ENCODE assay signal across 25 cellular contexts in genomic region chr1:209157514-209158285, GRCh38.
DNase-seq lines count a peak whose midpoint lies in the region; ATAC-seq and TF ChIP-seq lines count a peak whose summit lies in the region.
"Had no signal": no experiment of that assay in that cellular context is flagged by ENCODE, and none has a peak within 500 bp of the region (broad histone marks: within the 10 kb centered on the region; RNA-seq: fewer than 3 reads in every experiment).

No MANE protein-coding gene starts in this region.

- WGBS in esophagus muscularis mucosa = 61% methylated on average over 5 of the region's 5 CpGs

- intact Hi-C loops in esophagus muscularis mucosa (cut with DNase I) = no loop called here

- H3K4me3 ChIP-seq in HUES6 (ENCODE audit: low read depth, low read length) (peak overlapping the region; percentile 11; the same call in 1 of the 2 replicates), H7 (ENCODE audit: insufficient read depth, low read depth, low read length) (no peak overlapping the region), esophagus muscularis mucosa (no peak overlapping the region)
- H3K4me3 ChIP-seq: prostate gland, right lobe of liver, uterus had no signal

- peak; percentile 83 for ATAC-seq in WTC11
- ATAC-seq in HG02623 (IDR thresholded peaks at IDR 0.05; ENCODE audit: unreplicated experiment) = no peak
- ATAC-seq: activated naive CD4-positive, alpha-beta T cell treated with anti-CD3 and anti-CD28 coated beads, Interleukin-2, amount 50 U/mL, for 72 hours; right lobe of liver; stimulated activated naive CD8-positive, alpha-beta T cell treated with anti-CD3 and anti-CD28 coated beads, Interleukin-15, amount 100 ng/mL, for 72 hours had no signal

- TF ChIP-seq POLR2A in esophagus muscularis mucosa (IDR thresholded peaks at IDR 0.05; ENCODE audit: low read depth) = no peak

- peaks cover 76% of the 10 kb centered on the region for H3K4me1 Mint-ChIP-seq in WTC11
- H3K4me1 Mint-ChIP-seq: naive B cell; stimulated activated naive CD8-positive, alpha-beta T cell treated with anti-CD3 and anti-CD28 coated beads, Interleukin-15, amount 100 ng/mL, for 72 hours had no signal

- peak overlapping the region; percentile 14 for H3K4me3 Mint-ChIP-seq in WTC11
- H3K4me3 Mint-ChIP-seq: CD4-positive, alpha-beta T cell; naive B cell; stimulated activated naive CD8-positive, alpha-beta T cell treated with anti-CD3 and anti-CD28 coated beads, Interleukin-15, amount 100 ng/mL, for 72 hours had no signal

- H3K36me3 ChIP-seq in HUES6 (ENCODE audit: control insufficient read depth, insufficient read depth, low read length) (no peaks in the 10 kb centered on the region), H7 (replicated peaks; ENCODE audit: control insufficient read depth, insufficient read depth, low read length) (no peaks in the 10 kb centered on the region), esophagus muscularis mucosa (no peaks in the 10 kb centered on the region)
- H3K36me3 ChIP-seq: prostate gland, right lobe of liver, uterus, WERI-Rb-1 had no signal

- H3K9me3 ChIP-seq in HUES6 (ENCODE audit: control insufficient read depth, insufficient read depth, low read depth, low read length) (no peaks in the 10 kb centered on the region), esophagus muscularis mucosa (no peaks in the 10 kb centered on the region)
- H3K9me3 ChIP-seq: prostate gland, right lobe of liver, uterus had no signal

- H3K27ac Mint-ChIP-seq in WTC11 = peak overlapping the region; percentile 75
- H3K27ac Mint-ChIP-seq: activated naive CD4-positive, alpha-beta T cell treated with anti-CD3 and anti-CD28 coated beads, Interleukin-2, amount 50 U/mL, for 72 hours; CD4-positive, alpha-beta T cell; naive B cell; stimulated activated naive CD8-positive, alpha-beta T cell treated with anti-CD3 and anti-CD28 coated beads, Interleukin-15, amount 100 ng/mL, for 72 hours had no signal

- peak overlapping the region; percentile 2 for H3K9ac ChIP-seq in HUES6 (ENCODE audit: low read length)

- no peak for TF ChIP-seq EP300 in esophagus muscularis mucosa (IDR thresholded peaks at IDR 0.05)

- H3K27ac ChIP-seq in HUES6 (ENCODE audit: low read depth, low read length) = peak overlapping the region; percentile 45; the same call in 1 of the 2 replicates
- no peak overlapping the region for H3K27ac ChIP-seq in esophagus muscularis mucosa (replicated peaks in 1 of 4)
- H3K27ac ChIP-seq: HL-60, prostate gland, right lobe of liver, uterus, WERI-Rb-1 had no signal

- H3K27me3 ChIP-seq in HUES6 (ENCODE audit: control insufficient read depth, insufficient read depth, low read length) (no peaks in the 10 kb centered on the region), H7 (ENCODE audit: control insufficient read depth, insufficient read depth, low read length) (no peaks in the 10 kb centered on the region; the same call in 1 of the 2 replicates), esophagus muscularis mucosa (peaks cover 0 to 5% (median 0%) of the 10 kb centered on the region in 4 donors)
- H3K27me3 ChIP-seq: right lobe of liver, uterus had no signal

- POLR2A ChIA-PET in WTC11 (lab: Charles Lee) = interaction anchor here (0.8 kb wide), 1 partner anchor 8 kb away, joined by 3 read pairs; no protein-coding TSS in a partner anchor

- TF ChIP-seq CTCF in WTC11 (IDR thresholded peaks at IDR 0.05) = no peak
- no peak for TF ChIP-seq CTCF in esophagus muscularis mucosa (IDR thresholded peaks at IDR 0.05)

- CTCF ChIA-PET in WTC11 (lab: Charles Lee) = interaction anchor here (0.5 to 2.1 kb wide), 3 partner anchors 50 to 392 kb away, joined by 4 to 9 read pairs (median 6); no protein-coding TSS in a partner anchor

- H3K4me1 ChIP-seq in HUES6 (ENCODE audit: control insufficient read depth, insufficient read depth, low read length) (peaks cover 47% of the 10 kb centered on the region), esophagus muscularis mucosa (peaks cover 0 to 5% (median 0%) of the 10 kb centered on the region in 4 donors)
- H3K4me1 ChIP-seq: prostate gland, right lobe of liver, uterus had no signal

- DNase-seq in DMS 273 treated with DMSO at 0.1 percent for 48 hours (lab: John Stamatoyannopoulos, UW) (peak; percentile 29), WTC11 (ENCODE audit: low spot score) (peak; percentile 33), iPS-NIHi11 (ENCODE audit: low spot score) (peak; percentile 18), H7 (no peak), esophagus muscularis mucosa (ENCODE audit: extremely low spot score) (no peak)
- no peak for DNase-seq in stimulated activated CD4-positive, alpha-beta T cell treated with anti-CD3 and anti-CD28 coated beads, Interleukin-4, amount 100 ng/mL, for 1 hour
- DNase-seq: activated CD4-positive, alpha-beta T cell treated with anti-CD3 and anti-CD28 coated beads for 48 hours; activated effector memory CD4-positive, alpha-beta T cell treated with Interleukin-2 at 50 U/mL for 16 hours; CD4-positive, alpha-beta T cell; Kasumi-1; midbrain; naive B cell; NCI-H146; occipital lobe; right lobe of liver; SHP77 treated with DMSO at 0.1 percent for 48 hours; stimulated activated naive CD8-positive, alpha-beta T cell treated with anti-CD3 and anti-CD28 coated beads, Interleukin-15, amount 100 ng/mL, for 72 hours; T1000; uterus; WERI-Rb-1 had no signal

- no peaks in the 10 kb centered on the region for H3K9me3 Mint-ChIP-seq in WTC11
- H3K9me3 Mint-ChIP-seq: activated naive CD4-positive, alpha-beta T cell treated with anti-CD3 and anti-CD28 coated beads, Interleukin-2, amount 50 U/mL, for 72 hours; CD4-positive, alpha-beta T cell; naive B cell; stimulated activated naive CD8-positive, alpha-beta T cell treated with anti-CD3 and anti-CD28 coated beads, Interleukin-15, amount 100 ng/mL, for 72 hours had no signal

- H3K36me3 Mint-ChIP-seq in WTC11 = no peaks in the 10 kb centered on the region
- H3K36me3 Mint-ChIP-seq: activated naive CD4-positive, alpha-beta T cell treated with anti-CD3 and anti-CD28 coated beads, Interleukin-2, amount 50 U/mL, for 72 hours; naive B cell had no signal

- no peaks in the 10 kb centered on the region for H3K27me3 Mint-ChIP-seq in WTC11 (ENCODE audit: low read depth)
- H3K27me3 Mint-ChIP-seq: CD4-positive, alpha-beta T cell; stimulated activated naive CD8-positive, alpha-beta T cell treated with anti-CD3 and anti-CD28 coated beads, Interleukin-15, amount 100 ng/mL, for 72 hours had no signal

TF ChIP-seq in WTC11, 78 proteins besides CTCF, POLR2A, EP300 and RAD21 (continues in another document):
- TF ChIP-seq MYBL2 (CRISPR knock-in tag; IDR thresholded peaks at IDR 0.05) (0 out of 2 replicates have a peak, but pooled peaks have one; percentile 28), ZBTB43 (CRISPR knock-in tag; IDR thresholded peaks at IDR 0.05) (peak; percentile 43; the same call in 1 of the 2 replicates), ZNF281 (CRISPR knock-in tag; IDR thresholded peaks at IDR 0.05) (no peak), CBFB (CRISPR knock-in tag; IDR thresholded peaks at IDR 0.05; ENCODE audit: low read depth) (peak; percentile 38; the same call in 1 of the 2 replicates), TEAD1 (CRISPR knock-in tag; IDR thresholded peaks at IDR 0.05) (peak; percentile 85), ZNF396 (CRISPR knock-in tag; IDR thresholded peaks at IDR 0.05; ENCODE audit: borderline replicate concordance) (0 out of 2 replicates have a peak, but pooled peaks have one; percentile 70), JAZF1 (CRISPR knock-in tag; IDR thresholded peaks at IDR 0.05) (no peak), SMAD3 (CRISPR knock-in tag; IDR thresholded peaks at IDR 0.05; ENCODE audit: borderline replicate concordance) (no peak), NR1H2 (CRISPR knock-in tag; IDR thresholded peaks at IDR 0.05) (no peak), MAX (CRISPR knock-in tag; IDR thresholded peaks at IDR 0.05) (no peak; the same call in 1 of the 2 replicates), RELA (CRISPR knock-in tag; IDR thresholded peaks at IDR 0.05; ENCODE audit: borderline replicate concordance) (no peak), ZNF423 (CRISPR knock-in tag; IDR thresholded peaks at IDR 0.05) (peak; percentile 31; the same call in 1 of the 2 replicates)

Comparison
In these comparisons a context has a peak if more than half of its experiments do, and no peak if none do; other contexts are left out.
1. DNase-seq: peak in DMS 273 treated with DMSO at 0.1 percent for 48 hours (single experiment), WTC11 (single experiment) and iPS-NIHi11 (single experiment); none in H7 (single experiment), esophagus muscularis mucosa (single experiment) and stimulated activated CD4-positive, alpha-beta T cell treated with anti-CD3 and anti-CD28 coated beads, Interleukin-4, amount 100 ng/mL, for 1 hour (single experiment).